In the genomic region with DNA sequence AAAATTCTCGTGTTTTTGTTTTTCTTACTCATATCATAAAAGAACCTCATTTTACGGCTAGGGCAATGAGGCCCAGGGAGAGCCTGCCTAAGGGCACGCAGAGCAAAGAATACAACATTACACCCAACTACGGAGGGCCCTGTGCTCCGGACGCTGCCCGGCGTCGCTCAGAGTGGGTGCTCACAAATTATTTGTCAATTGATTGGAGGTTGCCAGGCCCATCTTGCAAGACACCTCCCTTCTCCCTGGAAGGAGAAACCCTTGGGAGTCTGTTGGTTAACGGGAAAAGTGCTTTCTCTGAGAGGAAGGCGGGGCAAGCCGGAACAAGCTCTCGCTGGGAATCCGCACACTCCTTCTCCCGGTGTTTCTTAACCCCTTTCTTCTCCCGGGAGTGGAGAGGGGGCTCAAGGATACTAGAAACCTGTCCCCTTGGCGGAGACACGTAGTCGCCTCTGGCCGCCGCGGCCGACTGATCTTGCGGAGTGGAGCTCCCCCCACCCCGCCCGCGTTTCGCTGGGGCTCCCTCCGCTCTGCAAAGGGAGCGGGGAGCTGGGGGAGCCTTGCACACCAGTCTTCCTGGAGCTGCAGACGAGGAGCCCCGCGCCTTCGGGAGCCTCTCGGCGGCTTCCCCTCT, we compare ENCODE assay signal across 12 cellular contexts.
DNase-seq lines count a peak whose midpoint lies in the region; ATAC-seq and TF ChIP-seq lines count a peak whose summit lies in the region.
"Had no signal": no experiment of that assay in that cellular context is flagged by ENCODE, and none has a peak within 500 bp of the region (broad histone marks: within the 10 kb centered on the region; RNA-seq: fewer than 3 reads in every experiment).

No MANE protein-coding gene starts in this region.

- no peak for TF ChIP-seq CTCF in endothelial cell (IDR thresholded peaks at IDR 0.05; ENCODE audit: unreplicated experiment)

- H4K91ac ChIP-seq in mesenchymal stem cell (ENCODE audit: low read length): no peak overlapping the region

- ATAC-seq in left colon (no peak), HG03442 (IDR thresholded peaks at IDR 0.05; ENCODE audit: unreplicated experiment) (no peak), GM19395 (IDR thresholded peaks at IDR 0.05; ENCODE audit: unreplicated experiment) (no peak)

- H3K9me3 ChIP-seq in mesenchymal stem cell (ENCODE audit: control insufficient read depth, low read length): no peaks in the 10 kb centered on the region
- H3K9me3 ChIP-seq in stomach smooth muscle (ENCODE audit: control insufficient read depth in 2 of 2, low read length in 2 of 2): no peaks in the 10 kb centered on the region

- no peak overlapping the region for H2BK120ac ChIP-seq in mesenchymal stem cell (ENCODE audit: low read depth, low read length)

- H2AFZ ChIP-seq in mesenchymal stem cell (ENCODE audit: low read depth, low read length): no peak overlapping the region

- H3K9me3 Mint-ChIP-seq in endothelial cell (ENCODE audit: unreplicated experiment): no peaks in the 10 kb centered on the region
- H3K9me3 Mint-ChIP-seq in activated CD4-positive, alpha-beta memory T cell treated with anti-CD3 and anti-CD28 coated beads for 36 hours: no peaks in the 10 kb centered on the region
- H3K9me3 Mint-ChIP-seq: natural killer cell treated with Interleukin-12 subunit alpha and Interleukin-12 subunit beta and Interleukin-15 and Interleukin-18, amount 100 ng/mL, for 72 hours had no signal

- POLR2A ChIA-PET in activated CD4-positive, alpha-beta memory T cell treated with anti-CD3 and anti-CD28 coated beads for 36 hours (lab: Charles Lee): no interaction called here

- DNase-seq in NCI-H2227 treated with DMSO at 0.1 percent for 48 hours (lab: John Stamatoyannopoulos, UW): peak; percentile 21
- peak; percentile 14 for DNase-seq in endothelial cell (ENCODE audit: low spot score)
- no peak for DNase-seq in mesenchymal stem cell
- no peak for DNase-seq in left colon
- DNase-seq in activated CD4-positive, alpha-beta memory T cell treated with anti-CD3 and anti-CD28 coated beads for 36 hours: no peak
- DNase-seq: activated CD8-positive, alpha-beta memory T cell treated with anti-CD3 and anti-CD28 coated beads, Interleukin-2, amount 50 U/mL, for 4 hours; effector CD8-positive, alpha-beta T cell; SHP77 had no signal

- H3K4me3 ChIP-seq in mesenchymal stem cell (ENCODE audit: insufficient read depth in 1 of 2, low read depth in 1 of 2, low read length in 2 of 2) (peak overlapping the region; percentile 45 to 57), stomach smooth muscle (ENCODE audit: low read length in 2 of 2) (peak overlapping the region; percentile 64 to 71)

- no peak overlapping the region for H2BK5ac ChIP-seq in mesenchymal stem cell (ENCODE audit: low read depth, low read length, poor library complexity, severe bottlenecking)

- no peak overlapping the region for H3K27ac ChIP-seq in mesenchymal stem cell (ENCODE audit: low read length, poor library complexity, severe bottlenecking)
- H3K27ac ChIP-seq in stomach smooth muscle (ENCODE audit: low read length): no peak overlapping the region

- H2AK5ac ChIP-seq in mesenchymal stem cell (ENCODE audit: low read length, severe bottlenecking): no peak overlapping the region

- H2BK15ac ChIP-seq in mesenchymal stem cell (ENCODE audit: low read depth, poor library complexity, severe bottlenecking): no peak overlapping the region

- H3K14ac ChIP-seq in mesenchymal stem cell (ENCODE audit: low read length in 2 of 2): no peak overlapping the region

- peaks cover 29% of the 10 kb centered on the region for H3K27me3 Mint-ChIP-seq in endothelial cell (ENCODE audit: unreplicated experiment)
- peaks cover 49% of the 10 kb centered on the region for H3K27me3 Mint-ChIP-seq in activated CD4-positive, alpha-beta memory T cell treated with anti-CD3 and anti-CD28 coated beads for 36 hours

- WGBS in mesenchymal stem cell: 8% methylated on average over 25 of the region's 36 CpGs

- H3K23ac ChIP-seq in mesenchymal stem cell (ENCODE audit: low read length in 2 of 2): no peak overlapping the region

- no peak overlapping the region for H2BK12ac ChIP-seq in mesenchymal stem cell (ENCODE audit: low read length in 2 of 2)

- H3K4me1 ChIP-seq in mesenchymal stem cell (ENCODE audit: control insufficient read depth, insufficient read depth, low read depth, low read length) (peaks cover 20% of the 10 kb centered on the region), stomach smooth muscle (ENCODE audit: control insufficient read depth, insufficient read depth, low read length) (peaks cover 18% of the 10 kb centered on the region)

- H3K36me3 ChIP-seq in mesenchymal stem cell (ENCODE audit: control insufficient read depth in 1 of 2, insufficient read depth in 2 of 2, low read depth in 1 of 2, low read length in 2 of 2) (no peaks in the 10 kb centered on the region), stomach smooth muscle (ENCODE audit: control insufficient read depth in 2 of 2, insufficient read depth in 2 of 2, low read length in 2 of 2) (no peaks in the 10 kb centered on the region)

- H3K79me1 ChIP-seq in mesenchymal stem cell (replicated peaks; ENCODE audit: low read length, poor library complexity, severe bottlenecking): no peaks in the 10 kb centered on the region

- peak overlapping the region; percentile 74 for H3K4me3 Mint-ChIP-seq in endothelial cell (ENCODE audit: unreplicated experiment)
- no peak overlapping the region for H3K4me3 Mint-ChIP-seq in activated CD4-positive, alpha-beta memory T cell treated with anti-CD3 and anti-CD28 coated beads for 36 hours

- no peak overlapping the region for H4K8ac ChIP-seq in mesenchymal stem cell (ENCODE audit: low read length)

- peaks cover 14% of the 10 kb centered on the region for H3K4me1 Mint-ChIP-seq in endothelial cell (ENCODE audit: unreplicated experiment)
- no peaks in the 10 kb centered on the region for H3K4me1 Mint-ChIP-seq in activated CD4-positive, alpha-beta memory T cell treated with anti-CD3 and anti-CD28 coated beads for 36 hours (ENCODE audit: low read depth)

- H3K18ac ChIP-seq in mesenchymal stem cell (ENCODE audit: low read depth in 1 of 2, low read length in 2 of 2): no peak overlapping the region

- no peaks in the 10 kb centered on the region for H3K36me3 Mint-ChIP-seq in endothelial cell (ENCODE audit: low read depth, unreplicated experiment)
- H3K36me3 Mint-ChIP-seq in activated CD4-positive, alpha-beta memory T cell treated with anti-CD3 and anti-CD28 coated beads for 36 hours: no peaks in the 10 kb centered on the region
- H3K36me3 Mint-ChIP-seq: natural killer cell treated with Interleukin-12 subunit alpha and Interleukin-12 subunit beta and Interleukin-15 and Interleukin-18, amount 100 ng/mL, for 72 hours had no signal

- intact Hi-C loops in left colon (cut with DNase I, micrococcal nuclease): no loop called here
- intact Hi-C loops in activated CD4-positive, alpha-beta memory T cell treated with anti-CD3 and anti-CD28 coated beads for 36 hours (cut with micrococcal nuclease): no loop called here

- CTCF ChIA-PET in activated CD4-positive, alpha-beta memory T cell treated with anti-CD3 and anti-CD28 coated beads for 36 hours (lab: Charles Lee): no interaction called here

- peak overlapping the region; percentile 44 for H3K27ac Mint-ChIP-seq in endothelial cell (ENCODE audit: unreplicated experiment)
- H3K27ac Mint-ChIP-seq in activated CD4-positive, alpha-beta memory T cell treated with anti-CD3 and anti-CD28 coated beads for 36 hours: no peak overlapping the region
- H3K27ac Mint-ChIP-seq: natural killer cell treated with Interleukin-12 subunit alpha and Interleukin-12 subunit beta and Interleukin-15 and Interleukin-18, amount 100 ng/mL, for 72 hours had no signal

- H3K4ac ChIP-seq in mesenchymal stem cell (ENCODE audit: low read depth in 1 of 2, low read length in 2 of 2): no peak overlapping the region

- H3K9ac ChIP-seq in mesenchymal stem cell (ENCODE audit: low read length): no peak overlapping the region
- H3K9ac ChIP-seq in stomach smooth muscle (ENCODE audit: low read length in 2 of 2): no peak overlapping the region

- H3K27me3 ChIP-seq in mesenchymal stem cell (ENCODE audit: control insufficient read depth in 1 of 2, insufficient read depth in 1 of 2, low read length in 2 of 2): peaks cover 48 to 55% of the 10 kb centered on the region in 2 experiments
- peaks cover 39 to 41% of the 10 kb centered on the region in 2 donors for H3K27me3 ChIP-seq in stomach smooth muscle (ENCODE audit: control insufficient read depth in 1 of 2, insufficient read depth in 2 of 2, low read length in 2 of 2)

- H3K4me2 ChIP-seq in mesenchymal stem cell (ENCODE audit: low read length, poor library complexity, severe bottlenecking): peak overlapping the region; percentile 89

Comparison
In these comparisons a context has a peak if more than half of its experiments do, and no peak if none do; other contexts are left out.
1. DNase-seq: peak in NCI-H2227 treated with DMSO at 0.1 percent for 48 hours (single experiment) and endothelial cell (single experiment); none in mesenchymal stem cell (single experiment), left colon (0 of 2) and activated CD4-positive, alpha-beta memory T cell treated with anti-CD3 and anti-CD28 coated beads for 36 hours (single experiment).